ENCODE assay signal across 10 cellular contexts in genomic region chr11:106474274-106474673, GRCh38.
"Had no signal": no experiment of that assay in that cellular context is flagged by ENCODE, and none has a peak within 500 bp of the region (broad histone marks: within the 10 kb centered on the region; RNA-seq: fewer than 3 reads in every experiment).

No MANE protein-coding gene starts in this region.

- H3K4me3 ChIP-seq: GM23248, HAP-1 had no signal

- DNase-seq: GM23248, GOT3, H7, H9, HCEC 1CT, HFFc6 had no signal

- FAIRE-seq: H1, H54 had no signal

- H3K27ac Mint-ChIP-seq: H9, HFFc6 had no signal

- ATAC-seq: HCT116 had no signal

- H3K9ac ChIP-seq: GM23248 had no signal

- H3K36me3 ChIP-seq: HAP-1 had no signal

- H3K27ac ChIP-seq: GM23248 had no signal

- H3K9me3 Mint-ChIP-seq: HFFc6 had no signal

- H3K4me3 Mint-ChIP-seq: H9, HFFc6 had no signal

- H2AFZ ChIP-seq: GM23248 had no signal

- H3K4me1 ChIP-seq: HAP-1 had no signal

- H3K9me3 ChIP-seq: HAP-1 had no signal

- H3K4me1 Mint-ChIP-seq: H9 had no signal
